Comparison of ENCODE assay signal across 28 cellular contexts in the genomic region with DNA sequence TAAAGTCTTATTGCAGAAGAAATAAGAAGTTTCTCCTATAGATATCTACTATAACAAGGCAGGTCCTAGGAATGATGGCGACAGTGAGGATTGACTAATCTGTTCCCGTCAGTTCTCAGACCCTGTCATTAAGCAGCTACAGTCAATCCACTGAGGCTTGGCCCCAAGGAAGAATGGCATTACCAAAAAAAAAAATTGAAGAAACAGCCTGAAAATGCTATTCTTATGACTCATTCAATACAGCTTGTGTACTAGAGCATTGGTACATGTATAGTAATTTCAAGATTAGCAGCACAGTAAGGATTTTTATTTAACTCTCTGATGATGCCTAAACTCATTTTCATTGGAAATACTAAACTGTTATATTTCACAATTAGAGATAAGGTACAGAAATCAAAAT.
"Had no signal": no experiment of that assay in that cellular context is flagged by ENCODE, and none has a peak within 500 bp of the region (broad histone marks: within the 10 kb centered on the region; RNA-seq: fewer than 3 reads in every experiment).

No MANE protein-coding gene starts in this region.

- H3K27me3 ChIP-seq: body of pancreas, dorsolateral prefrontal cortex, gastroesophageal sphincter, heart right ventricle had no signal

- H3K36me3 ChIP-seq: gastroesophageal sphincter, heart right ventricle had no signal

- H3K9me3 ChIP-seq: body of pancreas, gastroesophageal sphincter had no signal

- H3K27ac Mint-ChIP-seq: activated CD4-positive, alpha-beta memory T cell treated with anti-CD3 and anti-CD28 coated beads, Interleukin-2, amount 10 ng/mL, durations not matched to agents 7 days and 5 days; activated CD4-positive, alpha-beta T cell treated with anti-CD3 and anti-CD28 coated beads, Interleukin-2, amount 10 ng/mL, durations not matched to agents 7 days and 5 days; activated naive CD8-positive, alpha-beta T cell; activated T-cell treated with anti-CD3 and anti-CD28 coated beads, Interleukin-2, amount 50 U/mL, for 24 hours; activated T-cell treated with anti-CD3 and anti-CD28 coated beads, Interleukin-2, amount 50 U/mL, for 72 hours; dendritic cell treated with granulocyte-macrophage colony-stimulating factor and Interleukin-4, amounts not matched to agents 40 ng/mL and 50 ng/mL, for 4 days; endodermal cell; WTC11 had no signal

- H3K36me3 Mint-ChIP-seq: activated naive CD8-positive, alpha-beta T cell had no signal

- H3K27me3 Mint-ChIP-seq: activated CD4-positive, alpha-beta memory T cell treated with anti-CD3 and anti-CD28 coated beads, Interleukin-2, amount 10 ng/mL, durations not matched to agents 7 days and 5 days; activated CD4-positive, alpha-beta T cell treated with anti-CD3 and anti-CD28 coated beads, Interleukin-2, amount 10 ng/mL, durations not matched to agents 7 days and 5 days; activated naive CD8-positive, alpha-beta T cell; activated T-cell treated with anti-CD3 and anti-CD28 coated beads, Interleukin-2, amount 50 U/mL, for 24 hours; dendritic cell treated with granulocyte-macrophage colony-stimulating factor and Interleukin-4, amounts not matched to agents 40 ng/mL and 50 ng/mL, for 4 days had no signal

- DNase-seq: activated CD4-positive, alpha-beta memory T cell treated with anti-CD3 and anti-CD28 coated beads, Interleukin-2, amount 10 ng/mL, durations not matched to agents 7 days and 5 days; activated CD4-positive, alpha-beta T cell treated with anti-CD3 and anti-CD28 coated beads for 1 hour; activated CD4-positive, alpha-beta T cell treated with anti-CD3 and anti-CD28 coated beads for 4 hours; activated CD4-positive, alpha-beta T cell treated with anti-CD3 and anti-CD28 coated beads, Interleukin-2, amount 10 ng/mL, durations not matched to agents 7 days and 5 days; activated CD4-positive, alpha-beta T cell treated with anti-CD3 and anti-CD28 coated beads, Interleukin-2, amount 50 U/mL, for 4 hours; activated CD8-positive, alpha-beta memory T cell treated with anti-CD3 and anti-CD28 coated beads, Interleukin-2, amount 50 U/mL, for 48 hours; activated gamma-delta T cell treated with Interleukin-2 at 50 U/mL for 16 hours; activated naive CD4-positive, alpha-beta T cell treated with anti-CD3 and anti-CD28 coated beads, Interleukin-2, amount 50 U/mL, for 16 hours; activated naive CD4-positive, alpha-beta T cell treated with Interleukin-2 at 50 U/mL for 16 hours; activated T-cell treated with anti-CD3 and anti-CD28 coated beads for 4 hours; activated T-cell treated with anti-CD3 and anti-CD28 coated beads, Interleukin-2, amount 50 U/mL, for 24 hours; activated T-cell treated with anti-CD3 and anti-CD28 coated beads, Interleukin-2, amount 50 U/mL, for 72 hours; amniotic stem cell; anterior cingulate cortex; body of pancreas; caudate nucleus; dorsolateral prefrontal cortex; effector memory CD4-positive, alpha-beta T cell; endodermal cell; foreskin melanocyte; heart right ventricle; T-helper 2 cell had no signal

- H3K4me3 Mint-ChIP-seq: activated CD4-positive, alpha-beta memory T cell treated with anti-CD3 and anti-CD28 coated beads, Interleukin-2, amount 10 ng/mL, durations not matched to agents 7 days and 5 days; activated CD4-positive, alpha-beta T cell treated with anti-CD3 and anti-CD28 coated beads, Interleukin-2, amount 10 ng/mL, durations not matched to agents 7 days and 5 days; activated naive CD8-positive, alpha-beta T cell; activated T-cell treated with anti-CD3 and anti-CD28 coated beads, Interleukin-2, amount 50 U/mL, for 24 hours; activated T-cell treated with anti-CD3 and anti-CD28 coated beads, Interleukin-2, amount 50 U/mL, for 72 hours; dendritic cell treated with granulocyte-macrophage colony-stimulating factor and Interleukin-4, amounts not matched to agents 40 ng/mL and 50 ng/mL, for 4 days; endodermal cell; WTC11 had no signal

- H3K27ac ChIP-seq: body of pancreas, coronary artery, dorsolateral prefrontal cortex, gastroesophageal sphincter, heart right ventricle, VCaP had no signal

- H3K4me1 ChIP-seq: body of pancreas, gastroesophageal sphincter, heart right ventricle had no signal

- H3K4me1 Mint-ChIP-seq: activated CD4-positive, alpha-beta memory T cell treated with anti-CD3 and anti-CD28 coated beads, Interleukin-2, amount 10 ng/mL, durations not matched to agents 7 days and 5 days; activated CD4-positive, alpha-beta T cell treated with anti-CD3 and anti-CD28 coated beads, Interleukin-2, amount 10 ng/mL, durations not matched to agents 7 days and 5 days; endodermal cell had no signal

- H3K4me3 ChIP-seq: body of pancreas, coronary artery, dorsolateral prefrontal cortex, gastroesophageal sphincter, heart right ventricle had no signal
